Comparison of ENCODE assay signal across 8 cellular contexts in genomic region chr18:2570772-2571199, GRCh38. TPM values are rescaled to one million over a fixed set of nuclear protein-coding genes. Genes with fewer than 3 reads are reported as not detected.
A peak's percentile ranks its signal among the peaks of the same experiment; 100 is the strongest.
DNase-seq lines count a peak whose midpoint lies in the region; ATAC-seq and TF ChIP-seq lines count a peak whose summit lies in the region.

No MANE protein-coding gene starts in this region.

- H3K27ac ChIP-seq in GM23338 (ENCODE audit: low read depth) (peak overlapping the region; percentile 96), KOPT-K1 (ENCODE audit: low read depth, low read length, poor library complexity, severe bottlenecking) (peak overlapping the region; percentile 94), iPS-20b (ENCODE audit: low read length) (peak overlapping the region; percentile 10)

- POLR2A ChIA-PET in GM10248 (lab: Yijun Ruan, JAX) (no interaction called here), MCF 10A (lab: Yijun Ruan, JAX) (interaction anchor here (0.7 to 7.8 kb wide), 11 partner anchors 12 to 482 kb away, joined by 3 to 192 read pairs (median 5); partner anchors contain the start of gene SMCHD1)

- H3K4me1 Mint-ChIP-seq in GM23338 = peaks cover 19% of the 10 kb centered on the region
- H3K4me1 Mint-ChIP-seq in T-helper 1 cell treated with Interleukin-12 subunit alpha and Interleukin-12 subunit beta and Interleukin-4 antibody, amounts not matched to agents 30 μg/mL and 1 μg/mL, for 36 hours (ENCODE audit: low read depth) = peaks cover 44% of the 10 kb centered on the region
- H3K4me1 Mint-ChIP-seq in MCF 10A (ENCODE audit: insufficient read depth, unreplicated experiment) = peaks cover 45% of the 10 kb centered on the region

- no peaks in the 10 kb centered on the region for H3K9me3 Mint-ChIP-seq in GM23338
- no peaks in the 10 kb centered on the region for H3K9me3 Mint-ChIP-seq in T-helper 1 cell treated with Interleukin-12 subunit alpha and Interleukin-12 subunit beta and Interleukin-4 antibody, amounts not matched to agents 30 μg/mL and 1 μg/mL, for 36 hours
- no peaks in the 10 kb centered on the region for H3K9me3 Mint-ChIP-seq in MCF 10A (ENCODE audit: unreplicated experiment)

- H3K27me3 ChIP-seq in GM23338 (ENCODE audit: insufficient read depth) (no peaks in the 10 kb centered on the region), iPS-20b (ENCODE audit: insufficient read depth, low read length) (no peaks in the 10 kb centered on the region), skeletal muscle satellite cell (ENCODE audit: control insufficient read depth, insufficient read depth, low read length) (no peaks in the 10 kb centered on the region)

- H3K36me3 ChIP-seq in GM23338 (ENCODE audit: insufficient read depth) (peaks cover 4% of the 10 kb centered on the region; the same call in 1 of the 2 replicates), KOPT-K1 (ENCODE audit: insufficient read depth, low read length) (peaks cover 30% of the 10 kb centered on the region), iPS-20b (ENCODE audit: insufficient read depth, low read depth, low read length) (peaks cover 19% of the 10 kb centered on the region), skeletal muscle satellite cell (ENCODE audit: insufficient read depth, low read length) (no peaks in the 10 kb centered on the region)

- H3F3A ChIP-seq in GM23338 (replicated peaks; ENCODE audit: low read depth) = no peaks in the 10 kb centered on the region

- H3K27me3 Mint-ChIP-seq in GM23338 (ENCODE audit: insufficient read depth, low read depth, poor library complexity) = peaks cover 13% of the 10 kb centered on the region
- H3K27me3 Mint-ChIP-seq in T-helper 1 cell treated with Interleukin-12 subunit alpha and Interleukin-12 subunit beta and Interleukin-4 antibody, amounts not matched to agents 30 μg/mL and 1 μg/mL, for 36 hours (ENCODE audit: low read depth) = no peaks in the 10 kb centered on the region
- no peaks in the 10 kb centered on the region for H3K27me3 Mint-ChIP-seq in MCF 10A (ENCODE audit: insufficient read depth, unreplicated experiment)

- intact Hi-C loops in MCF 10A (cut with micrococcal nuclease) = loop anchor here (1.0 kb wide), 1 partner anchor 85 kb away; the partner anchor contains the start of gene SMCHD1

- peak; percentile 82 for ATAC-seq in GM23338

- H3K4me1 ChIP-seq in GM23338 (ENCODE audit: insufficient read depth) (peaks cover 12% of the 10 kb centered on the region), iPS-20b (ENCODE audit: insufficient read depth, low read length) (peaks cover 18% of the 10 kb centered on the region), skeletal muscle satellite cell (ENCODE audit: control insufficient read depth, insufficient read depth, low read length) (peaks cover 30% of the 10 kb centered on the region)

- TF ChIP-seq CTCF in GM10248 (IDR thresholded peaks at IDR 0.05; ENCODE audit: control extremely low read depth, extremely low read depth, low read depth, missing control alignments) (no peak), GM23338 (conservative IDR thresholded peaks at IDR 0.05; ENCODE audit: low read depth in 2 of 2) (no peak), MCF 10A (IDR thresholded peaks at IDR 0.05; ENCODE audit: unreplicated experiment) (no peak)

- H3K4me3 ChIP-seq in GM23338 (peak overlapping the region; percentile 77), iPS-20b (ENCODE audit: low read length) (peak overlapping the region; percentile 98), skeletal muscle satellite cell (ENCODE audit: low read length) (peak overlapping the region; percentile 76)

- peak overlapping the region; percentile 97 for H3K9ac ChIP-seq in iPS-20b (ENCODE audit: low read depth, low read length)
- peak overlapping the region; percentile 94 for H3K9ac ChIP-seq in skeletal muscle satellite cell (ENCODE audit: low read depth, low read length)

- H4K20me1 ChIP-seq in GM23338 (replicated peaks; ENCODE audit: insufficient read depth) = 0 out of 2 replicates have a peak, but pooled peaks cover 6% of the 10 kb centered on the region

- peak overlapping the region; percentile 90 for H2AFZ ChIP-seq in GM23338

- H3K9me3 ChIP-seq in KOPT-K1 (ENCODE audit: insufficient read depth, low read length, poor library complexity, severe bottlenecking) (no peaks in the 10 kb centered on the region), iPS-20b (ENCODE audit: insufficient read depth, low read depth, low read length) (no peaks in the 10 kb centered on the region), skeletal muscle satellite cell (replicated peaks; ENCODE audit: low read length) (no peaks in the 10 kb centered on the region)

- DNase-seq in GM10248 (ENCODE audit: extremely low spot score) (peak; percentile 72), GM23338 (ENCODE audit: low spot score) (peak; percentile 75), MCF 10A (ENCODE audit: unreplicated experiment) (peak; percentile 73), DMS153 (lab: John Stamatoyannopoulos, UW) (no peak)

- peaks cover 20% of the 10 kb centered on the region for H3K36me3 Mint-ChIP-seq in GM23338 (ENCODE audit: low read depth)
- H3K36me3 Mint-ChIP-seq in T-helper 1 cell treated with Interleukin-12 subunit alpha and Interleukin-12 subunit beta and Interleukin-4 antibody, amounts not matched to agents 30 μg/mL and 1 μg/mL, for 36 hours (ENCODE audit: low read depth) = peaks cover 22% of the 10 kb centered on the region
- peaks cover 13% of the 10 kb centered on the region for H3K36me3 Mint-ChIP-seq in MCF 10A (ENCODE audit: insufficient read depth, unreplicated experiment)

- H3K4me2 ChIP-seq in GM23338 (peak overlapping the region; percentile 96), skeletal muscle satellite cell (ENCODE audit: low read length) (peak overlapping the region; percentile 75)

- peak overlapping the region; percentile 100 for H3K27ac Mint-ChIP-seq in GM23338
- peak overlapping the region; percentile 98 for H3K27ac Mint-ChIP-seq in T-helper 1 cell treated with Interleukin-12 subunit alpha and Interleukin-12 subunit beta and Interleukin-4 antibody, amounts not matched to agents 30 μg/mL and 1 μg/mL, for 36 hours
- H3K27ac Mint-ChIP-seq in MCF 10A (ENCODE audit: low read depth, unreplicated experiment) = peak overlapping the region; percentile 99

- H3K79me2 ChIP-seq in GM23338 (replicated peaks; ENCODE audit: insufficient read depth) = peaks cover 61% of the 10 kb centered on the region

- H3K4me3 Mint-ChIP-seq in GM23338 (peak overlapping the region; percentile 99), MCF 10A (ENCODE audit: unreplicated experiment) (peak overlapping the region; percentile 98)
- H3K4me3 Mint-ChIP-seq in T-helper 1 cell treated with Interleukin-12 subunit alpha and Interleukin-12 subunit beta and Interleukin-4 antibody, amounts not matched to agents 30 μg/mL and 1 μg/mL, for 36 hours = peak overlapping the region; percentile 99

- no peaks in the 10 kb centered on the region for H3K9me2 ChIP-seq in GM23338 (ENCODE audit: insufficient read depth)

- TSS peak; percentile 69 for BruUV-seq in MCF 10A (replicated peaks; lab: Mats Ljungman, UMichigan)

- CTCF ChIA-PET in GM10248 (lab: Yijun Ruan, JAX) = interaction anchor here (0.7 to 1.6 kb wide), 4 partner anchors 15 to 37 kb away, joined by 3 to 6 read pairs (median 4); no protein-coding TSS in a partner anchor
- CTCF ChIA-PET in MCF 10A (lab: Yijun Ruan, JAX) = interaction anchor here (0.7 to 1.1 kb wide), 2 partner anchors 23 to 85 kb away, joined by 3 to 5 read pairs; no protein-coding TSS in a partner anchor

TF ChIP-seq in GM23338, 12 proteins besides CTCF, POLR2A, EP300 and RAD21 (continues in another document):
- TF ChIP-seq POLR2AphosphoS5 (IDR thresholded peaks at IDR 0.05; ENCODE audit: low read depth) (no peak), ZNF331 (CRISPR knock-in tag; IDR thresholded peaks at IDR 0.05; ENCODE audit: low read depth) (no peak), CREB1 (CRISPR knock-in tag; IDR thresholded peaks at IDR 0.05; ENCODE audit: low read depth) (no peak), REST (IDR thresholded peaks at IDR 0.05; ENCODE audit: unreplicated experiment) (no peak)

RNA-seq across cellular contexts. Expression of gene METTL4, which starts 0.5 kb away (rescaled TPM):
- total RNA-seq in GM23338 (2014; rRNA removed; shearing (Covaris generic)) = 12.2 and 14.9 TPM in 2 replicates
- polyA plus RNA-seq in GM23338 (2016; fragmentation: Nextera tagmentation; extraction: Ambion mirVana) = 9.4 and 11.9 TPM in 2 replicates
- 11.8 and 15.0 TPM in 2 replicates for total RNA-seq in MCF 10A (2022)
- total RNA-seq in skeletal muscle satellite cell (2012; rRNA removed) = 4.6 and 9.4 TPM in 2 replicates

RNA-seq across cellular contexts. Expression of gene NDC80, which starts 0.6 kb away (rescaled TPM):
- total RNA-seq in GM23338 (2014; rRNA removed; shearing (Covaris generic)) = 36.6 and 38.9 TPM in 2 replicates
- polyA plus RNA-seq in GM23338 (2016; fragmentation: Nextera tagmentation; extraction: Ambion mirVana) = 48.3 and 58.4 TPM in 2 replicates
- 20.4 and 29.6 TPM in 2 replicates for total RNA-seq in MCF 10A (2022)
- total RNA-seq in skeletal muscle satellite cell (2012; rRNA removed) = 16.7 and 19.9 TPM in 2 replicates

Comparison
In these comparisons a context has a peak if more than half of its experiments do, and no peak if none do; other contexts are left out.
1. H3K27ac ChIP-seq: peak in every context shown above with its lines; median percentile 96 in GM23338; 94 in KOPT-K1; 10 in iPS-20b.